ENCODE assay signal across 2 cellular contexts in genomic region chr18:7953085-7953958, GRCh38.
TF ChIP-seq lines count a peak whose summit lies in the region.

No MANE protein-coding gene starts in this region.

TF ChIP-seq in GM12878, 131 proteins besides CTCF, POLR2A, EP300 and RAD21 (continued from another document and continues in another):
- peak; percentile 95 for TF ChIP-seq RELB (IDR thresholded peaks at IDR 0.05; ENCODE audit: low read depth)
- TF ChIP-seq BCL11A (IDR thresholded peaks at IDR 0.05; ENCODE audit: low read depth, low read length) = peak; percentile 97
- TF ChIP-seq MEF2A (IDR thresholded peaks at IDR 0.05; ENCODE audit: insufficient read depth, low read depth, low read length) = peak; percentile 91
- TF ChIP-seq JUNB (IDR thresholded peaks at IDR 0.05) = peak; percentile 70
- peak; percentile 45; the same call in 1 of the 2 replicates for TF ChIP-seq STAT3 (IDR thresholded peaks at IDR 0.05; ENCODE audit: low read depth, low read length)
- TF ChIP-seq MLLT1 (IDR thresholded peaks at IDR 0.05) = peak; percentile 99
- TF ChIP-seq SUPT20H (IDR thresholded peaks at IDR 0.05; ENCODE audit: borderline replicate concordance, control insufficient read depth, low read depth, low read length) = no peak
- no peak for TF ChIP-seq SPI1 (IDR thresholded peaks at IDR 0.05; ENCODE audit: borderline replicate concordance, insufficient read depth, low read depth, low read length)
- no peak for TF ChIP-seq RB1 (IDR thresholded peaks at IDR 0.05; ENCODE audit: borderline replicate concordance)
- TF ChIP-seq ATF2 (IDR thresholded peaks at IDR 0.05; ENCODE audit: low read length) = peak; percentile 64; the same call in 1 of the 2 replicates
- no peak for TF ChIP-seq RFX5 (IDR thresholded peaks at IDR 0.05; ENCODE audit: low read depth, low read length)
- TF ChIP-seq ZBTB11 (CRISPR knock-in tag; IDR thresholded peaks at IDR 0.05) = no peak
- no peak for TF ChIP-seq CBX3 (IDR thresholded peaks at IDR 0.05; ENCODE audit: borderline replicate concordance, low read depth)
- TF ChIP-seq ZBED1 (IDR thresholded peaks at IDR 0.05; ENCODE audit: borderline replicate concordance) = no peak
- TF ChIP-seq RBBP5 (conservative IDR thresholded peaks at IDR 0.05) = no peak
- no peak for TF ChIP-seq MYC (IDR thresholded peaks at IDR 0.05; ENCODE audit: insufficient read depth, insufficient read length, insufficient replicate concordance, low read length, severe bottlenecking)
- TF ChIP-seq NR2C2 (IDR thresholded peaks at IDR 0.05; ENCODE audit: borderline replicate concordance, control insufficient read depth, insufficient read length, low read depth) = peak; percentile 35
- TF ChIP-seq TAF1 (IDR thresholded peaks at IDR 0.05; ENCODE audit: borderline replicate concordance, low read depth, low read length) = no peak
- TF ChIP-seq RUNX3 (IDR thresholded peaks at IDR 0.05; ENCODE audit: low read length) = peak; percentile 29

TF ChIP-seq in SK-N-SH, 30 proteins besides CTCF, POLR2A, EP300 and RAD21 (continued from another document):
- no peak for TF ChIP-seq REST (IDR thresholded peaks at IDR 0.05; ENCODE audit: low read depth, low read length)
- TF ChIP-seq USF2 (IDR thresholded peaks at IDR 0.05; ENCODE audit: borderline replicate concordance, low read depth, low read length) = no peak
- no peak for TF ChIP-seq TAF1 (IDR thresholded peaks at IDR 0.05; ENCODE audit: borderline replicate concordance, low read depth, low read length)
- no peak for TF ChIP-seq USF1 (IDR thresholded peaks at IDR 0.05; ENCODE audit: borderline replicate concordance, low read depth)
- TF ChIP-seq MXI1 (IDR thresholded peaks at IDR 0.05; ENCODE audit: low read depth, low read length) = no peak
- no peak for TF ChIP-seq JUND (IDR thresholded peaks at IDR 0.05)
- no peak for TF ChIP-seq EZH2phosphoT487 (IDR thresholded peaks at IDR 0.05; ENCODE audit: borderline replicate concordance, low read depth)
- TF ChIP-seq MEF2A (IDR thresholded peaks at IDR 0.05; ENCODE audit: borderline replicate concordance, low read depth) = no peak
- no peak for TF ChIP-seq YY1 (IDR thresholded peaks at IDR 0.05; ENCODE audit: low read depth)
- no peak for TF ChIP-seq GABPA (IDR thresholded peaks at IDR 0.05; ENCODE audit: low read depth)
- no peak for TF ChIP-seq CHD2 (IDR thresholded peaks at IDR 0.05; ENCODE audit: low read length, partially characterized antibody)
- TF ChIP-seq PBX3 (IDR thresholded peaks at IDR 0.05) = no peak
- TF ChIP-seq POLR2AphosphoS5 (IDR thresholded peaks at IDR 0.05; ENCODE audit: low read depth, low read length) = no peak
- no peak for TF ChIP-seq ZBTB33 (IDR thresholded peaks at IDR 0.05; ENCODE audit: borderline replicate concordance, low read depth)
- TF ChIP-seq SIN3A (IDR thresholded peaks at IDR 0.05; ENCODE audit: borderline replicate concordance, low read depth, low read length) = no peak
- TF ChIP-seq NRF1 (IDR thresholded peaks at IDR 0.05; ENCODE audit: low read depth, low read length) = no peak
